In the genomic region with DNA sequence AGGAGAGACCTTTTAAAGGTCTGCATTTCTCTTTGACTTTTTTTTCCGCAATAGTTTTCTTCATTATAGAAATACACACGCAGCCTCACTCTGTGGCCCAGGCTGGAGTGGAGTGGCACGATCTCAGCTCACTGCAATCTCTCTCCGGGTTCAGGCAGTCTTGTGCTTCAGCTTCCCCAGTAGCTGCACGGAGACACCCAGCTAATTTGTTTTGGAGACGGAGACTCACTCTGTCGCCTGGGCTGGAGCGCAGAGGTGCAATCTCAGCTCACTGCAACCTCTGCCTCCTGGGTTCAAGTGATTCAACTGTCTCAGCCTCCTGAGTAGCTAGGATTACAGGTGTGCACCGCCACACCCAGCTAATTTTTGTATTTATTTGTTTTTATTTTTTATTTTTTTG, we compare ENCODE assay signal across 1 cellular context.
TF ChIP-seq lines count a peak whose summit lies in the region.

No MANE protein-coding gene starts in this region.

TF ChIP-seq in H1, 55 proteins besides CTCF, POLR2A, EP300 and RAD21:
- TF ChIP-seq, protein P1, sequence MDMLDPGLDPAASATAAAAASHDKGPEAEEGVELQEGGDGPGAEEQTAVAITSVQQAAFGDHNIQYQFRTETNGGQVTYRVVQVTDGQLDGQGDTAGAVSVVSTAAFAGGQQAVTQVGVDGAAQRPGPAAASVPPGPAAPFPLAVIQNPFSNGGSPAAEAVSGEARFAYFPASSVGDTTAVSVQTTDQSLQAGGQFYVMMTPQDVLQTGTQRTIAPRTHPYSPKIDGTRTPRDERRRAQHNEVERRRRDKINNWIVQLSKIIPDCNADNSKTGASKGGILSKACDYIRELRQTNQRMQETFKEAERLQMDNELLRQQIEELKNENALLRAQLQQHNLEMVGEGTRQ (IDR thresholded peaks at IDR 0.05; ENCODE audit: low read length), result no peak
- TF ChIP-seq CEBPB (IDR thresholded peaks at IDR 0.05; ENCODE audit: low read depth, low read length) (no peak), SIN3A (conservative IDR thresholded peaks at IDR 0.05 in 1 of 2, IDR thresholded peaks at IDR 0.05 in 1 of 2; ENCODE audit: low read depth in 1 of 2, low read length in 2 of 2) (no peak)
